In genomic region chr20:58854638-58855471, GRCh38 we compare ENCODE assay signal across 9 cellular contexts. TPM values are rescaled to one million over a fixed set of nuclear protein-coding genes. Genes with fewer than 3 reads are reported as not detected.
DNase-seq lines count a peak whose midpoint lies in the region; ATAC-seq and TF ChIP-seq lines count a peak whose summit lies in the region.
"Had no signal": no experiment of that assay in that cellular context is flagged by ENCODE, and none has a peak within 500 bp of the region (broad histone marks: within the 10 kb centered on the region; RNA-seq: fewer than 3 reads in every experiment).

No MANE protein-coding gene starts in this region.

- H3K27ac ChIP-seq in heart left ventricle: no peak overlapping the region
- no peak overlapping the region for H3K27ac ChIP-seq in mesodermal cell (ENCODE audit: low read depth, low read length, severe bottlenecking)
- no peak overlapping the region for H3K27ac ChIP-seq in urinary bladder (ENCODE audit: low read depth)

- no peaks in the 10 kb centered on the region for H3K9me3 ChIP-seq in heart left ventricle
- H3K9me3 ChIP-seq in mesodermal cell (ENCODE audit: control insufficient read depth, low read length): no peaks in the 10 kb centered on the region

- peaks cover 11 to 76% (median 45%) of the 10 kb centered on the region in 9 donors for H3K27me3 ChIP-seq in heart left ventricle

- no peak for DNase-seq in heart left ventricle
- DNase-seq in left ventricle myocardium superior: no peak
- DNase-seq in cardiac fibroblast (ENCODE audit: low read depth in 2 of 2): peak in 1 of 2 donors; percentile 16
- DNase-seq in GOT3 (lab: John Stamatoyannopoulos, UW): no peak
- no peak for DNase-seq in kidney tubule cell (ENCODE audit: low spot score)
- no peak for DNase-seq in LoVo (ENCODE audit: low spot score)
- DNase-seq: NCI-H2171 treated with DMSO at 0.1 percent for 48 hours had no signal

- no peak for TF ChIP-seq CTCF in heart left ventricle (IDR thresholded peaks at IDR 0.05)
- no peak for TF ChIP-seq CTCF in cardiac fibroblast (IDR thresholded peaks at IDR 0.05; ENCODE audit: low read depth, low read length)

- 49 to 65% (median 55%) methylated on average over 52 to 75 of the region's 75 CpGs for WGBS in heart left ventricle, 4 donors
- 44 to 63% methylated on average over 65 to 71 of the region's 75 CpGs for WGBS in mesodermal cell (ENCODE audit: insufficient coverage in 2 of 2), 2 experiments
- WGBS in urinary bladder: 46% methylated on average over 75 of the region's 75 CpGs

- H3K36me3 ChIP-seq in heart left ventricle (no peaks in the 10 kb centered on the region), mesodermal cell (ENCODE audit: control insufficient read depth, insufficient read depth, low read length) (no peaks in the 10 kb centered on the region), urinary bladder (ENCODE audit: insufficient read depth) (no peaks in the 10 kb centered on the region)

- no peak for ATAC-seq in heart left ventricle
- ATAC-seq in left ventricle myocardium superior: no peak

- intact Hi-C loops in heart left ventricle (cut with DNase I) (loop anchor here in 5 of 10 donors (5.0 to 10.0 kb wide), 3 partner anchors 203 to 620 kb away; partner anchors contain the start of gene STX16 (in 2 of the 5)), left ventricle myocardium superior (cut with micrococcal nuclease) (no loop called here)

- no peak for TF ChIP-seq POLR2A in heart left ventricle (IDR thresholded peaks at IDR 0.05)

- H3K4me1 ChIP-seq in heart left ventricle (peaks cover 0 to 27% (median 5%) of the 10 kb centered on the region in 12 donors), mesodermal cell (ENCODE audit: control insufficient read depth, insufficient read depth, low read length, poor library complexity, severe bottlenecking) (no peaks in the 10 kb centered on the region), urinary bladder (ENCODE audit: insufficient read depth) (no peaks in the 10 kb centered on the region)

- H3K4me3 ChIP-seq in heart left ventricle (peak overlapping the region in 11 of 12 donors; percentile 18 to 44 (median 37)), cardiac fibroblast (replicated peaks in 1 of 2; ENCODE audit: low read depth in 2 of 2, low read length in 2 of 2) (peak overlapping the region; percentile 9 to 14), mesodermal cell (ENCODE audit: extremely low read depth, insufficient read depth, low read length, poor library complexity, severe bottlenecking) (peak overlapping the region; percentile 21), urinary bladder (ENCODE audit: low read depth, low read length) (peak overlapping the region; percentile 23)

RNA-seq across cellular contexts. Expression of gene GNAS, which starts 2.3 kb away (rescaled TPM):
- 1,000 to 10,000 TPM; 1,430 to 2,119 (median 1,604) TPM for total RNA-seq in heart left ventricle
- polyA plus RNA-seq in heart left ventricle: 1,000 to 10,000 TPM; 1,246 to 2,999 TPM
- total RNA-seq in left ventricle myocardium superior: 1,575 TPM
- 1,889 TPM for polyA plus RNA-seq in mesodermal cell (2013, experiment 1 of 2)
- 1,868 TPM for polyA plus RNA-seq in mesodermal cell (2013, experiment 2 of 2)
- 483 TPM for total RNA-seq in urinary bladder
- polyA plus RNA-seq in urinary bladder: 784 TPM

RNA-seq across cellular contexts. Expression of gene GNAS-AS1, which starts 4.2 kb away (rescaled TPM):
- total RNA-seq in heart left ventricle (under 1 TPM in 7 of 9 donors, not detected in 2; 0.22 to 0.79 (median 0.29) TPM), left ventricle myocardium superior (0.35 TPM), urinary bladder (1.4 TPM)
- polyA plus RNA-seq in heart left ventricle (under 1 TPM; 0.17 to 0.91 TPM), urinary bladder (0.13 TPM)
- polyA plus RNA-seq in mesodermal cell (2013, experiment 1 of 2): 2.2 TPM
- polyA plus RNA-seq in mesodermal cell (2013, experiment 2 of 2): 2.0 TPM
